In the genomic region with DNA sequence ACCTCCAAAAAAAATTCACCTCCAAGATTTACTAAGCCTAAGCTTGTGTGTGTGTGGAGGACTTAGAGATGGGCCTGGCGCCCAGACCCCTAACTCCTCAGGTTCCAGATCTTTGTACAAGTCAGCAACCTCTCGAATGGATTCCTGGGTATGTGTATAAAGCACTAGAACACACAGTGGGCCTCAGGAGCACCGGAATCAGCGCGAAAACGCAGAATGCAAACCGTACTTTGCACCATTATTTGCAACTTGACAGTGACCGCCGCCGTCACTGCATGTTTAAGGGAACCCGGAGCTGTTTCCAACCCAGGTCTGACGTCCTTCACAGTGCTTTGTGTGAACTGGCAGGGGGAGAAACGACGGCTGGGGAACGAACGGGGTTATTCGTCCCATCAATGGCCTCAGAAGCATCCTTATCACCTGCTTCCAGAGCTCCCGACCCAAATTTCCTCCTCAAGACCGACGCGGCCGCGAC, we compare ENCODE assay signal across 9 cellular contexts. TPM values are rescaled to one million over a fixed set of nuclear protein-coding genes. Genes with fewer than 3 reads are reported as not detected.
DNase-seq lines count a peak whose midpoint lies in the region; ATAC-seq and TF ChIP-seq lines count a peak whose summit lies in the region.
"Had no signal": no experiment of that assay in that cellular context is flagged by ENCODE, and none has a peak within 500 bp of the region (broad histone marks: within the 10 kb centered on the region; RNA-seq: fewer than 3 reads in every experiment).

No MANE protein-coding gene starts in this region.

- POLR2A ChIA-PET in WTC11 (lab: Charles Lee): interaction anchor here (0.7 to 2.6 kb wide), 15 partner anchors 12 to 293 kb away, joined by 3 to 13 read pairs (median 4); a partner anchor contains a TSS

- H2BK120ac ChIP-seq in trophoblast cell (ENCODE audit: insufficient read depth, low read length, poor library complexity): peak overlapping the region; percentile 91

- H3K79me1 ChIP-seq in trophoblast cell (ENCODE audit: low read length): peaks cover 12% of the 10 kb centered on the region

- peak overlapping the region; percentile 97 for H3K18ac ChIP-seq in trophoblast cell (ENCODE audit: low read length)

- H4K12ac ChIP-seq in trophoblast cell (ENCODE audit: low read depth, low read length): peak overlapping the region; percentile 99

- H4K8ac ChIP-seq in trophoblast cell (ENCODE audit: low read depth, low read length): peak overlapping the region; percentile 85

- H3K4me3 Mint-ChIP-seq in CD4-positive, CD25-positive, alpha-beta regulatory T cell: peak overlapping the region; percentile 86 to 94 (median 89)
- H3K4me3 Mint-ChIP-seq in GM23338 (peak overlapping the region; percentile 80), WTC11 (peak overlapping the region; percentile 95)

- no peak for DNase-seq in CD4-positive, CD25-positive, alpha-beta regulatory T cell
- DNase-seq in GM23338 (ENCODE audit: low spot score): no peak
- no peak for DNase-seq in WTC11 (ENCODE audit: low spot score)
- peak; percentile 26 for DNase-seq in fibroblast of villous mesenchyme (ENCODE audit: low read depth)
- DNase-seq in trophoblast cell: peak in 1 of 2 donors; percentile 9
- DNase-seq in NCI-H2081 (lab: John Stamatoyannopoulos, UW): no peak
- no peak for DNase-seq in HK-2 (ENCODE audit: unreplicated experiment)

- peaks cover 67% of the 10 kb centered on the region for H3K36me3 Mint-ChIP-seq in CD4-positive, CD25-positive, alpha-beta regulatory T cell
- H3K36me3 Mint-ChIP-seq in GM23338 (ENCODE audit: low read depth): peaks cover 92% of the 10 kb centered on the region
- H3K36me3 Mint-ChIP-seq in WTC11: peaks cover 70% of the 10 kb centered on the region

- peaks cover 0 to 67% (median 34%) of the 10 kb centered on the region in 7 donors for H3K9me3 Mint-ChIP-seq in CD4-positive, CD25-positive, alpha-beta regulatory T cell
- peaks cover 55% of the 10 kb centered on the region for H3K9me3 Mint-ChIP-seq in GM23338
- no peaks in the 10 kb centered on the region for H3K9me3 Mint-ChIP-seq in WTC11

- H2AFZ ChIP-seq in GM23338 (peak overlapping the region; percentile 84), trophoblast cell (ENCODE audit: insufficient read depth, low read length, poor library complexity) (peak overlapping the region; percentile 97)

- H3K27ac Mint-ChIP-seq in CD4-positive, CD25-positive, alpha-beta regulatory T cell: peak overlapping the region; percentile 59 to 88 (median 69)
- H3K27ac Mint-ChIP-seq in GM23338: peak overlapping the region; percentile 96
- peak overlapping the region; percentile 90 for H3K27ac Mint-ChIP-seq in WTC11

- ATAC-seq in CD4-positive, CD25-positive, alpha-beta regulatory T cell (ENCODE audit: low read depth in 2 of 2): no peak
- ATAC-seq in GM23338: peak; percentile 15
- ATAC-seq in WTC11: no peak
- no peak for ATAC-seq in HG03432 (IDR thresholded peaks at IDR 0.05; ENCODE audit: unreplicated experiment)

- H3F3A ChIP-seq in GM23338 (replicated peaks; ENCODE audit: low read depth): peaks cover 14% of the 10 kb centered on the region; the same call in 1 of the 2 replicates

- H3K4me1 ChIP-seq in CD4-positive, CD25-positive, alpha-beta regulatory T cell (ENCODE audit: control insufficient read depth, insufficient read depth, low read length, poor library complexity, severe bottlenecking): peaks cover 11% of the 10 kb centered on the region
- H3K4me1 ChIP-seq in GM23338 (ENCODE audit: insufficient read depth) (peaks cover 18% of the 10 kb centered on the region), trophoblast cell (ENCODE audit: control insufficient read depth in 1 of 2, insufficient read depth in 2 of 2, low read length in 2 of 2) (peaks cover 11 to 14% of the 10 kb centered on the region in 2 experiments)

- H2BK5ac ChIP-seq in trophoblast cell (ENCODE audit: low read depth, low read length, poor library complexity): peak overlapping the region; percentile 94

- no CpG with 5 or more reads among the region's 23 CpGs for WGBS in trophoblast cell (ENCODE audit: extremely low coverage, insufficient coverage, insufficient read length)

- peak overlapping the region; percentile 80 for H3K4me2 ChIP-seq in GM23338
- H3K4me2 ChIP-seq in trophoblast cell (ENCODE audit: low read length): peak overlapping the region; percentile 98

- H4K91ac ChIP-seq in trophoblast cell (ENCODE audit: low read depth, low read length): peak overlapping the region; percentile 98

- no peaks in the 10 kb centered on the region for H3K27me3 ChIP-seq in CD4-positive, CD25-positive, alpha-beta regulatory T cell (ENCODE audit: control insufficient read depth, insufficient read depth, low read length)
- H3K27me3 ChIP-seq in GM23338 (ENCODE audit: insufficient read depth) (no peaks in the 10 kb centered on the region), trophoblast cell (ENCODE audit: insufficient read depth, low read length) (no peaks in the 10 kb centered on the region)

- peak overlapping the region; percentile 78 for H3K4me3 ChIP-seq in CD4-positive, CD25-positive, alpha-beta regulatory T cell (ENCODE audit: low read depth, low read length)
- H3K4me3 ChIP-seq in GM23338 (peak overlapping the region; percentile 92), fibroblast of villous mesenchyme (ENCODE audit: low read depth, low read length) (peak overlapping the region; percentile 94), trophoblast cell (ENCODE audit: low read depth, low read length) (peak overlapping the region; percentile 91)

- peaks cover 10 to 43% (median 14%) of the 10 kb centered on the region in 4 donors for H3K4me1 Mint-ChIP-seq in CD4-positive, CD25-positive, alpha-beta regulatory T cell
- H3K4me1 Mint-ChIP-seq in GM23338 (peaks cover 21% of the 10 kb centered on the region), WTC11 (peaks cover 22% of the 10 kb centered on the region)

- H3K79me2 ChIP-seq in GM23338 (replicated peaks; ENCODE audit: insufficient read depth) (peaks cover 56% of the 10 kb centered on the region), trophoblast cell (ENCODE audit: control insufficient read depth, insufficient read depth, low read length, poor library complexity) (peaks cover 13% of the 10 kb centered on the region)

- no peak overlapping the region for H2BK12ac ChIP-seq in trophoblast cell (ENCODE audit: low read length)

- H3K27me3 Mint-ChIP-seq in CD4-positive, CD25-positive, alpha-beta regulatory T cell: no peaks in the 10 kb centered on the region
- H3K27me3 Mint-ChIP-seq in GM23338 (ENCODE audit: insufficient read depth, low read depth, poor library complexity): peaks cover 7% of the 10 kb centered on the region
- no peaks in the 10 kb centered on the region for H3K27me3 Mint-ChIP-seq in WTC11 (ENCODE audit: low read depth)

- CTCF ChIA-PET in WTC11 (lab: Charles Lee): interaction anchor here (0.8 to 2.2 kb wide), 13 partner anchors 20 to 153 kb away, joined by 3 to 12 read pairs (median 3); a partner anchor contains a TSS

- H3K23ac ChIP-seq in trophoblast cell (ENCODE audit: low read length): no peak overlapping the region

- TF ChIP-seq CTCF in GM23338 (conservative IDR thresholded peaks at IDR 0.05; ENCODE audit: low read depth in 2 of 2) (no peak), WTC11 (IDR thresholded peaks at IDR 0.05) (no peak), fibroblast of villous mesenchyme (IDR thresholded peaks at IDR 0.05; ENCODE audit: insufficient read depth, low read depth, low read length) (no peak)

- H3K9ac ChIP-seq in trophoblast cell (ENCODE audit: low read length): peak overlapping the region; percentile 88

- peaks cover 58% of the 10 kb centered on the region for H3K36me3 ChIP-seq in CD4-positive, CD25-positive, alpha-beta regulatory T cell (ENCODE audit: control insufficient read depth, insufficient read depth, low read length)
- peaks cover 27% of the 10 kb centered on the region for H3K36me3 ChIP-seq in GM23338 (ENCODE audit: insufficient read depth)
- peaks cover 27 to 30% of the 10 kb centered on the region in 2 experiments for H3K36me3 ChIP-seq in trophoblast cell (ENCODE audit: control insufficient read depth in 1 of 2, insufficient read depth in 2 of 2, low read length in 2 of 2)

- no peaks in the 10 kb centered on the region for H3K9me2 ChIP-seq in GM23338 (ENCODE audit: insufficient read depth)

- H2AK5ac ChIP-seq in trophoblast cell (ENCODE audit: low read length): peak overlapping the region; percentile 6

- H4K20me1 ChIP-seq in GM23338 (replicated peaks; ENCODE audit: insufficient read depth): peaks cover 9% of the 10 kb centered on the region

- peaks cover 32 to 62% of the 10 kb centered on the region in 2 experiments for H3K9me3 ChIP-seq in CD4-positive, CD25-positive, alpha-beta regulatory T cell (ENCODE audit: control insufficient read depth in 2 of 2, low read length in 2 of 2)
- H3K9me3 ChIP-seq in trophoblast cell (ENCODE audit: insufficient read depth, low read depth, low read length): peaks cover 15% of the 10 kb centered on the region

- peak overlapping the region; percentile 99 for H3K14ac ChIP-seq in trophoblast cell (ENCODE audit: low read length)

- H3K4ac ChIP-seq in trophoblast cell (ENCODE audit: low read depth, low read length): peak overlapping the region; percentile 90

- H3K27ac ChIP-seq in CD4-positive, CD25-positive, alpha-beta regulatory T cell (ENCODE audit: insufficient read depth, low read length, poor library complexity, severe bottlenecking): peak overlapping the region; percentile 85
- H3K27ac ChIP-seq in GM23338 (ENCODE audit: low read depth) (peak overlapping the region; percentile 89), trophoblast cell (ENCODE audit: low read depth, low read length) (peak overlapping the region; percentile 88)

RNA-seq across cellular contexts. Expression of a gene that starts 0.7 kb away (rescaled TPM):
- total RNA-seq in CD4-positive, CD25-positive, alpha-beta regulatory T cell: 10.3 TPM
- polyA plus RNA-seq in CD4-positive, CD25-positive, alpha-beta regulatory T cell: 1 to 10 TPM; 1.6 to 6.0 (median 4.7) TPM
- total RNA-seq in GM23338 (2014; rRNA removed; shearing (Covaris generic)): 54.4 and 55.6 TPM in 2 replicates
- polyA plus RNA-seq in GM23338 (2016; fragmentation: Nextera tagmentation; extraction: Ambion mirVana): 11.4 and 13.6 TPM in 2 replicates
- total RNA-seq in WTC11 (2021) (24.5 to 26.2 TPM (median 26.1 TPM) in 3 replicates), fibroblast of villous mesenchyme (13.8 and 16.8 TPM in 2 replicates)
- 8.1 and 8.2 TPM in 2 replicates for polyA plus RNA-seq in trophoblast cell (2013)

RNA-seq across cellular contexts. Expression of a gene that starts 27.6 kb away (rescaled TPM):
- total RNA-seq in CD4-positive, CD25-positive, alpha-beta regulatory T cell: 1.6 TPM
- polyA plus RNA-seq in CD4-positive, CD25-positive, alpha-beta regulatory T cell: not detected
- not detected in 2 replicates for total RNA-seq in GM23338 (2014; rRNA removed; shearing (Covaris generic))
- polyA plus RNA-seq in GM23338 (2016; fragmentation: Nextera tagmentation; extraction: Ambion mirVana): 0.66 and 1.0 TPM in 2 replicates
- total RNA-seq in WTC11 (2021): 1.1 to 1.3 TPM (median 1.1 TPM) in 3 replicates
- total RNA-seq in fibroblast of villous mesenchyme: under 0.01 and 0.32 TPM in 2 replicates
- polyA plus RNA-seq in trophoblast cell (2013): 1.2 and 1.3 TPM in 2 replicates
- total RNA-seq: NCI-H460 had no signal

RNA-seq across cellular contexts. Expression of a gene that starts 31.9 kb away (rescaled TPM):
- not detected for total RNA-seq in CD4-positive, CD25-positive, alpha-beta regulatory T cell
- not detected for polyA plus RNA-seq in CD4-positive, CD25-positive, alpha-beta regulatory T cell
- 0.93 and 1.5 TPM in 2 replicates for total RNA-seq in GM23338 (2014; rRNA removed; shearing (Covaris generic))
- polyA plus RNA-seq in GM23338 (2016; fragmentation: Nextera tagmentation; extraction: Ambion mirVana): 3.9 and 4.9 TPM in 2 replicates
- 0.69 to 1.3 TPM (median 0.78 TPM) in 3 replicates for total RNA-seq in WTC11 (2021)
- not detected in 2 replicates for total RNA-seq in fibroblast of villous mesenchyme
- polyA plus RNA-seq in trophoblast cell (2013): 0.74 and 1.1 TPM in 2 replicates
- total RNA-seq: NCI-H460 had no signal

RNA-seq across cellular contexts. Expression of a gene that starts 54.4 kb away (rescaled TPM):
- total RNA-seq in CD4-positive, CD25-positive, alpha-beta regulatory T cell: 7.6 TPM
- polyA plus RNA-seq in CD4-positive, CD25-positive, alpha-beta regulatory T cell: 1 to 10 TPM; 1.7 to 6.3 (median 4.9) TPM
- total RNA-seq in GM23338 (2014; rRNA removed; shearing (Covaris generic)): 16.2 and 20.4 TPM in 2 replicates
- polyA plus RNA-seq in GM23338 (2016; fragmentation: Nextera tagmentation; extraction: Ambion mirVana): 5.8 and 8.8 TPM in 2 replicates
- total RNA-seq in WTC11 (2021) (15.1 to 17.9 TPM (median 15.9 TPM) in 3 replicates), fibroblast of villous mesenchyme (4.8 and 5.2 TPM in 2 replicates)
- 4.8 and 4.9 TPM in 2 replicates for polyA plus RNA-seq in trophoblast cell (2013)
- total RNA-seq: NCI-H460 had no signal

RNA-seq across cellular contexts. Expression of a gene that starts 57.1 kb away (rescaled TPM):
- 0.39 TPM for total RNA-seq in CD4-positive, CD25-positive, alpha-beta regulatory T cell
- polyA plus RNA-seq in CD4-positive, CD25-positive, alpha-beta regulatory T cell: 1 to 10 TPM in 1 of 4 donors, under 1 TPM in 3; 0.15 to 2.7 (median 0.88) TPM
- total RNA-seq in GM23338 (2014; rRNA removed; shearing (Covaris generic)): 9.8 and 10.3 TPM in 2 replicates
- polyA plus RNA-seq in GM23338 (2016; fragmentation: Nextera tagmentation; extraction: Ambion mirVana): 2.8 and 4.8 TPM in 2 replicates
- total RNA-seq in WTC11 (2021): 5.6 to 8.0 TPM (median 7.2 TPM) in 3 replicates
- 1.6 and 4.3 TPM in 2 replicates for total RNA-seq in fibroblast of villous mesenchyme
- polyA plus RNA-seq in trophoblast cell (2013): 2.9 and 3.0 TPM in 2 replicates
